In the genomic region with DNA sequence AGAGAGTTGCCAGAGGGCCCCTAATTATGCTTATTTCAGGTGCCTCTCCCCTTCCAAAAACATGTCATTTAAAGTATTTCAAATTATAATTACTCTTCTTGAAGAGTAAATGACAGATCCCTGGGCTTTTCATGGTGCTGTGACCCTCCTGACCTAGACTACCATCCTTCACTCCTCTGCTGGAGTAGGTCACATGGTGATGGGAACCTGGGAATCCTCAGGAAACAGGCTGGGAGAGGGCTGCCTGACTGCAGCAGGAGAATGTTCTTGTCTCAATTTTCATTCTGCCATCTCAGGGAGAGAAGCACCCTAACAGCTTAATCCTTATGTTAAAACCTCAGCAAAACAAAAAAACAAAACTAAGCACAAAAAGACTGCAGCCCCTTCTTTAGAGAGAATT, we compare ENCODE assay signal across 2 cellular contexts.
A peak's percentile ranks its signal among the peaks of the same experiment; 100 is the strongest.
TF ChIP-seq lines count a peak whose summit lies in the region.

No MANE protein-coding gene starts in this region.

TF ChIP-seq in GM23338, 12 proteins besides CTCF, POLR2A, EP300 and RAD21 (continues in another document):
- TF ChIP-seq ZNF331 (CRISPR knock-in tag; IDR thresholded peaks at IDR 0.05; ENCODE audit: low read depth) (no peak), STAT1 (IDR thresholded peaks at IDR 0.05; ENCODE audit: unreplicated experiment) (no peak), ZNF114 (CRISPR knock-in tag; IDR thresholded peaks at IDR 0.05) (no peak), EZH2phosphoT487 (IDR thresholded peaks at IDR 0.05; ENCODE audit: unreplicated experiment) (no peak), EZH2 (IDR thresholded peaks at IDR 0.05; ENCODE audit: low read depth, unreplicated experiment) (no peak), CREB1 (CRISPR knock-in tag; IDR thresholded peaks at IDR 0.05; ENCODE audit: low read depth) (no peak), NANOG (IDR thresholded peaks at IDR 0.05; ENCODE audit: borderline replicate concordance) (no peak), POLR2AphosphoS5 (IDR thresholded peaks at IDR 0.05; ENCODE audit: low read depth) (no peak), JUNB (IDR thresholded peaks at IDR 0.05; ENCODE audit: unreplicated experiment) (no peak)
- TF ChIP-seq, protein P1, sequence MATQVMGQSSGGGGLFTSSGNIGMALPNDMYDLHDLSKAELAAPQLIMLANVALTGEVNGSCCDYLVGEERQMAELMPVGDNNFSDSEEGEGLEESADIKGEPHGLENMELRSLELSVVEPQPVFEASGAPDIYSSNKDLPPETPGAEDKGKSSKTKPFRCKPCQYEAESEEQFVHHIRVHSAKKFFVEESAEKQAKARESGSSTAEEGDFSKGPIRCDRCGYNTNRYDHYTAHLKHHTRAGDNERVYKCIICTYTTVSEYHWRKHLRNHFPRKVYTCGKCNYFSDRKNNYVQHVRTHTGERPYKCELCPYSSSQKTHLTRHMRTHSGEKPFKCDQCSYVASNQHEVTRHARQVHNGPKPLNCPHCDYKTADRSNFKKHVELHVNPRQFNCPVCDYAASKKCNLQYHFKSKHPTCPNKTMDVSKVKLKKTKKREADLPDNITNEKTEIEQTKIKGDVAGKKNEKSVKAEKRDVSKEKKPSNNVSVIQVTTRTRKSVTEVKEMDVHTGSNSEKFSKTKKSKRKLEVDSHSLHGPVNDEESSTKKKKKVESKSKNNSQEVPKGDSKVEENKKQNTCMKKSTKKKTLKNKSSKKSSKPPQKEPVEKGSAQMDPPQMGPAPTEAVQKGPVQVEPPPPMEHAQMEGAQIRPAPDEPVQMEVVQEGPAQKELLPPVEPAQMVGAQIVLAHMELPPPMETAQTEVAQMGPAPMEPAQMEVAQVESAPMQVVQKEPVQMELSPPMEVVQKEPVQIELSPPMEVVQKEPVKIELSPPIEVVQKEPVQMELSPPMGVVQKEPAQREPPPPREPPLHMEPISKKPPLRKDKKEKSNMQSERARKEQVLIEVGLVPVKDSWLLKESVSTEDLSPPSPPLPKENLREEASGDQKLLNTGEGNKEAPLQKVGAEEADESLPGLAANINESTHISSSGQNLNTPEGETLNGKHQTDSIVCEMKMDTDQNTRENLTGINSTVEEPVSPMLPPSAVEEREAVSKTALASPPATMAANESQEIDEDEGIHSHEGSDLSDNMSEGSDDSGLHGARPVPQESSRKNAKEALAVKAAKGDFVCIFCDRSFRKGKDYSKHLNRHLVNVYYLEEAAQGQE (IDR thresholded peaks at IDR 0.05; ENCODE audit: unreplicated experiment) = no peak
- TF ChIP-seq, protein P2, sequence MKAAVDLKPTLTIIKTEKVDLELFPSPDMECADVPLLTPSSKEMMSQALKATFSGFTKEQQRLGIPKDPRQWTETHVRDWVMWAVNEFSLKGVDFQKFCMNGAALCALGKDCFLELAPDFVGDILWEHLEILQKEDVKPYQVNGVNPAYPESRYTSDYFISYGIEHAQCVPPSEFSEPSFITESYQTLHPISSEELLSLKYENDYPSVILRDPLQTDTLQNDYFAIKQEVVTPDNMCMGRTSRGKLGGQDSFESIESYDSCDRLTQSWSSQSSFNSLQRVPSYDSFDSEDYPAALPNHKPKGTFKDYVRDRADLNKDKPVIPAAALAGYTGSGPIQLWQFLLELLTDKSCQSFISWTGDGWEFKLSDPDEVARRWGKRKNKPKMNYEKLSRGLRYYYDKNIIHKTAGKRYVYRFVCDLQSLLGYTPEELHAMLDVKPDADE (IDR thresholded peaks at IDR 0.05) = no peak

TF ChIP-seq in H1, 55 proteins besides CTCF, POLR2A, EP300 and RAD21 (continued from another document):
- TF ChIP-seq, protein P3, sequence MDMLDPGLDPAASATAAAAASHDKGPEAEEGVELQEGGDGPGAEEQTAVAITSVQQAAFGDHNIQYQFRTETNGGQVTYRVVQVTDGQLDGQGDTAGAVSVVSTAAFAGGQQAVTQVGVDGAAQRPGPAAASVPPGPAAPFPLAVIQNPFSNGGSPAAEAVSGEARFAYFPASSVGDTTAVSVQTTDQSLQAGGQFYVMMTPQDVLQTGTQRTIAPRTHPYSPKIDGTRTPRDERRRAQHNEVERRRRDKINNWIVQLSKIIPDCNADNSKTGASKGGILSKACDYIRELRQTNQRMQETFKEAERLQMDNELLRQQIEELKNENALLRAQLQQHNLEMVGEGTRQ (IDR thresholded peaks at IDR 0.05; ENCODE audit: low read length) = peak; percentile 52; the same call in 1 of the 2 replicates
- no peak for TF ChIP-seq EGR1 (IDR thresholded peaks at IDR 0.05; ENCODE audit: borderline replicate concordance, low read depth, low read length)
